2 cellular contexts compared by ENCODE assay signal in genomic region chr20:31673943-31674463, GRCh38.
TF ChIP-seq lines count a peak whose summit lies in the region.

No MANE protein-coding gene starts in this region.

TF ChIP-seq in GM12878, 131 proteins besides CTCF, POLR2A, EP300 and RAD21 (continued from another document):
- TF ChIP-seq, protein P1, sequence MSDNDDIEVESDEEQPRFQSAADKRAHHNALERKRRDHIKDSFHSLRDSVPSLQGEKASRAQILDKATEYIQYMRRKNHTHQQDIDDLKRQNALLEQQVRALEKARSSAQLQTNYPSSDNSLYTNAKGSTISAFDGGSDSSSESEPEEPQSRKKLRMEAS (IDR thresholded peaks at IDR 0.05; ENCODE audit: low read depth, low read length) = no peak
- no peak for TF ChIP-seq RCOR1 (conservative IDR thresholded peaks at IDR 0.05; ENCODE audit: low read depth, low read length)
- TF ChIP-seq ZBTB40 (IDR thresholded peaks at IDR 0.05; ENCODE audit: borderline replicate concordance) = no peak
- TF ChIP-seq JUND (IDR thresholded peaks at IDR 0.05; ENCODE audit: low read depth, low read length) = no peak
- no peak for TF ChIP-seq KAT2A (conservative IDR thresholded peaks at IDR 0.05; ENCODE audit: control insufficient read depth, low read depth, low read length)
- no peak for TF ChIP-seq KDM1A (IDR thresholded peaks at IDR 0.05; ENCODE audit: borderline replicate concordance)
- TF ChIP-seq FOXM1 (IDR thresholded peaks at IDR 0.05; ENCODE audit: low read depth, low read length) = no peak
- no peak for TF ChIP-seq HCFC1 (IDR thresholded peaks at IDR 0.05; ENCODE audit: low read length)

TF ChIP-seq in HEK293T, 16 proteins besides CTCF, POLR2A, EP300 and RAD21 (continued from another document):
- TF ChIP-seq CTBP1 (IDR thresholded peaks at IDR 0.05; ENCODE audit: borderline replicate concordance) (no peak), FOXK2 (IDR thresholded peaks at IDR 0.05) (no peak), HDGF (IDR thresholded peaks at IDR 0.05; ENCODE audit: borderline replicate concordance) (no peak), ZNF384 (IDR thresholded peaks at IDR 0.05) (no peak), ELF4 (IDR thresholded peaks at IDR 0.05) (no peak), NFRKB (IDR thresholded peaks at IDR 0.05) (no peak), TARDBP (IDR thresholded peaks at IDR 0.05) (no peak), SP1 (IDR thresholded peaks at IDR 0.05) (no peak), BHLHE40 (IDR thresholded peaks at IDR 0.05; ENCODE audit: borderline replicate concordance) (no peak), FOXM1 (IDR thresholded peaks at IDR 0.05; ENCODE audit: borderline replicate concordance) (no peak)
